In the genomic region with DNA sequence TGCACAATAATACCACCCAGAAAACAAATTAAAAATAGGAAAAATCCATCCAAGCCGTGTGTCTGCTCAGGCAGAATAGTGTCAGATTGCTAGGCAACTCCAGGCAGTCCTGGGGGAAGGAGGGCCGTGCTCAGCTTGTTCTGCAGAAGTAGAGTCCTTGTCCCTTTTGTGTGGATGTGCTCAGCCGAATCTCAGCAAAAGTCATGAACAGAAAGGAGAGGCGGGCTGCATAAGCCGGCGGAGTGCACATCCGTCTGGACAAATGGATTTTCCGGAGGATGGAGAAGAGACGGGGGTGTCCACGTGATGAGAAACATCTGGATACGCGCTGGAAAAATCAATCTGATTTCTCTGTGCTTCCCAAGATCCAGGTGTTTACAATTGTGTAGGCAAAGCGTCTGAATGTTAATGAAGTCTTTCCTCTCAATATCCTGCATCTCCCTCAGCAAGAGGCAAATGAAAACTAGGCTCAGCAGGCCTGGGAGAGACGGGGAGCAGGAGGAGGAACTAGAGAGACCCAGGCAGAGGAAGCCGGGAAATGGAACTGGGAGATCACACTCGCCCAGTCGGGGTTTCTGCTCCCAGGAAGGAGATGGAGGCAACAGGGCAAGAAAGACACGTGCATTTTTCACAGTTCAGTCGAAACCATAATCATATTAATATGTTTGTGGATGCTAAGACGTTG, we compare ENCODE assay signal across 1 cellular context.
TF ChIP-seq lines count a peak whose summit lies in the region.

No MANE protein-coding gene starts in this region.

TF ChIP-seq in K562, 482 proteins besides CTCF, POLR2A, EP300 and RAD21:
- peak; percentile 64; the same call in 1 of the 2 replicates for TF ChIP-seq CEBPB (tag; IDR thresholded peaks at IDR 0.05)
- no peak for TF ChIP-seq PYGO2 (tag; IDR thresholded peaks at IDR 0.05)
